Comparison of ENCODE assay signal across 22 cellular contexts in genomic region chr1:186761358-186761757, GRCh38.
DNase-seq lines count a peak whose midpoint lies in the region; ATAC-seq and TF ChIP-seq lines count a peak whose summit lies in the region.
"Had no signal": no experiment of that assay in that cellular context is flagged by ENCODE, and none has a peak within 500 bp of the region (broad histone marks: within the 10 kb centered on the region; RNA-seq: fewer than 3 reads in every experiment).

No MANE protein-coding gene starts in this region.

- no peaks in the 10 kb centered on the region for H3K36me3 Mint-ChIP-seq in activated CD4-positive, alpha-beta T cell treated with anti-CD3 and anti-CD28 coated beads, Interleukin-2, amount 10 ng/mL, durations not matched to agents 24 days and 14 days (ENCODE audit: low read depth)
- H3K36me3 Mint-ChIP-seq: activated CD8-positive, alpha-beta memory T cell treated with anti-CD3 and anti-CD28 coated beads, Interleukin-2, amount 10 ng/mL, durations not matched to agents 7 days and 5 days; natural killer cell treated with Interleukin-12 subunit alpha and Interleukin-12 subunit beta and Interleukin-15 and Interleukin-18, amount 100 ng/mL, for 72 hours had no signal

- no peak for TF ChIP-seq CTCF in ascending aorta (IDR thresholded peaks at IDR 0.05)

- H3K27ac ChIP-seq in mesenchymal stem cell (ENCODE audit: low read length, poor library complexity, severe bottlenecking) (no peak overlapping the region), ascending aorta (no peak overlapping the region)
- H3K27ac ChIP-seq: C4-2B, prostate gland, RWPE1, transverse colon had no signal

- H2BK15ac ChIP-seq in mesenchymal stem cell (ENCODE audit: low read depth, poor library complexity, severe bottlenecking): no peak overlapping the region

- no peaks in the 10 kb centered on the region for H3K27me3 ChIP-seq in mesenchymal stem cell (ENCODE audit: control insufficient read depth in 1 of 2, insufficient read depth in 1 of 2, low read length in 2 of 2)
- H3K27me3 ChIP-seq in ascending aorta: no peaks in the 10 kb centered on the region
- H3K27me3 ChIP-seq: transverse colon had no signal

- no peaks in the 10 kb centered on the region for H3K79me1 ChIP-seq in mesenchymal stem cell (replicated peaks; ENCODE audit: low read length, poor library complexity, severe bottlenecking)

- H2BK120ac ChIP-seq in mesenchymal stem cell (ENCODE audit: low read depth, low read length): no peak overlapping the region

- no peak overlapping the region for H3K4ac ChIP-seq in mesenchymal stem cell (ENCODE audit: low read depth in 1 of 2, low read length in 2 of 2)

- H2AFZ ChIP-seq in mesenchymal stem cell (ENCODE audit: low read depth, low read length): no peak overlapping the region

- no peak overlapping the region for H2BK12ac ChIP-seq in mesenchymal stem cell (ENCODE audit: low read length in 2 of 2)

- no peak overlapping the region for H3K9ac ChIP-seq in mesenchymal stem cell (ENCODE audit: low read length)

- H4K8ac ChIP-seq in mesenchymal stem cell (ENCODE audit: low read length): no peak overlapping the region

- no peak overlapping the region for H4K91ac ChIP-seq in mesenchymal stem cell (ENCODE audit: low read length)

- ATAC-seq in GM21723 (IDR thresholded peaks at IDR 0.05; ENCODE audit: unreplicated experiment): peak; percentile 69
- ATAC-seq in HG03196 (IDR thresholded peaks at IDR 0.05; ENCODE audit: unreplicated experiment): peak; percentile 55
- ATAC-seq: activated CD8-positive, alpha-beta memory T cell treated with anti-CD3 and anti-CD28 coated beads, Interleukin-2, amount 10 ng/mL, durations not matched to agents 7 days and 5 days; natural killer cell treated with Interleukin-12 subunit alpha and Interleukin-12 subunit beta and Interleukin-15 and Interleukin-18, amount 100 ng/mL, for 72 hours had no signal

- no peak overlapping the region for H3K4me3 Mint-ChIP-seq in activated CD4-positive, alpha-beta T cell treated with anti-CD3 and anti-CD28 coated beads, Interleukin-2, amount 10 ng/mL, durations not matched to agents 24 days and 14 days
- H3K4me3 Mint-ChIP-seq: activated CD8-positive, alpha-beta memory T cell treated with anti-CD3 and anti-CD28 coated beads, Interleukin-2, amount 10 ng/mL, durations not matched to agents 7 days and 5 days; natural killer cell treated with Interleukin-12 subunit alpha and Interleukin-12 subunit beta and Interleukin-15 and Interleukin-18, amount 100 ng/mL, for 72 hours had no signal

- H3K27ac Mint-ChIP-seq in activated CD4-positive, alpha-beta T cell treated with anti-CD3 and anti-CD28 coated beads, Interleukin-2, amount 10 ng/mL, durations not matched to agents 24 days and 14 days: no peak overlapping the region
- H3K27ac Mint-ChIP-seq: activated CD8-positive, alpha-beta memory T cell treated with anti-CD3 and anti-CD28 coated beads, Interleukin-2, amount 10 ng/mL, durations not matched to agents 7 days and 5 days; natural killer cell treated with Interleukin-12 subunit alpha and Interleukin-12 subunit beta and Interleukin-15 and Interleukin-18, amount 100 ng/mL, for 72 hours had no signal

- no peak overlapping the region for H3K18ac ChIP-seq in mesenchymal stem cell (ENCODE audit: low read depth in 1 of 2, low read length in 2 of 2)

- no peak overlapping the region for H3K23ac ChIP-seq in mesenchymal stem cell (ENCODE audit: low read length in 2 of 2)

- no peak overlapping the region for H3K14ac ChIP-seq in mesenchymal stem cell (ENCODE audit: low read length in 2 of 2)

- H3K4me1 ChIP-seq in mesenchymal stem cell (ENCODE audit: control insufficient read depth, insufficient read depth, low read depth, low read length): no peaks in the 10 kb centered on the region
- H3K4me1 ChIP-seq in ascending aorta: no peaks in the 10 kb centered on the region
- H3K4me1 ChIP-seq: prostate gland, transverse colon had no signal

- H3K9me3 Mint-ChIP-seq in activated CD4-positive, alpha-beta T cell treated with anti-CD3 and anti-CD28 coated beads, Interleukin-2, amount 10 ng/mL, durations not matched to agents 24 days and 14 days: peaks cover 4% of the 10 kb centered on the region
- H3K9me3 Mint-ChIP-seq: natural killer cell treated with Interleukin-12 subunit alpha and Interleukin-12 subunit beta and Interleukin-15 and Interleukin-18, amount 100 ng/mL, for 72 hours had no signal

- no peaks in the 10 kb centered on the region for H3K9me3 ChIP-seq in mesenchymal stem cell (ENCODE audit: control insufficient read depth, low read length)
- H3K9me3 ChIP-seq in ascending aorta: no peaks in the 10 kb centered on the region
- H3K9me3 ChIP-seq: prostate gland, transverse colon had no signal

- peaks cover 4% of the 10 kb centered on the region for H3K4me1 Mint-ChIP-seq in activated CD4-positive, alpha-beta T cell treated with anti-CD3 and anti-CD28 coated beads, Interleukin-2, amount 10 ng/mL, durations not matched to agents 24 days and 14 days

- no peak overlapping the region for H3K4me2 ChIP-seq in mesenchymal stem cell (ENCODE audit: low read length, poor library complexity, severe bottlenecking)

- H2BK5ac ChIP-seq in mesenchymal stem cell (ENCODE audit: low read depth, low read length, poor library complexity, severe bottlenecking): no peak overlapping the region

- intact Hi-C loops in activated CD4-positive, alpha-beta T cell treated with anti-CD3 and anti-CD28 coated beads, Interleukin-2, amount 10 ng/mL, durations not matched to agents 24 days and 14 days (cut with micrococcal nuclease): no loop called here
- intact Hi-C loops in ascending aorta (cut with DNase I): no loop called here

- peak; percentile 10 for DNase-seq in activated CD4-positive, alpha-beta T cell treated with anti-CD3 and anti-CD28 coated beads, Interleukin-2, amount 10 ng/mL, durations not matched to agents 24 days and 14 days
- DNase-seq in activated CD4-positive, alpha-beta T cell treated with anti-CD3 and anti-CD28 coated beads for 48 hours: no peak
- DNase-seq in mesenchymal stem cell (no peak), middle frontal gyrus (ENCODE audit: extremely low spot score, low spot score) (no peak), ascending aorta (ENCODE audit: low spot score in 2 of 2) (no peak)
- no peak for DNase-seq in stimulated activated CD4-positive, alpha-beta T cell treated with anti-CD3 and anti-CD28 coated beads, Interleukin-2, amount 100 ng/mL, for 48 hours
- DNase-seq: 8988T; activated CD4-positive, CD25-positive, alpha-beta regulatory T cell; activated CD8-positive, alpha-beta memory T cell treated with anti-CD3 and anti-CD28 coated beads, Interleukin-2, amount 10 ng/mL, durations not matched to agents 7 days and 5 days; DMS53; erythroblast; H7; NCI-H2107; stimulated activated naive CD4-positive, alpha-beta T cell; transverse colon had no signal

- H3K36me3 ChIP-seq in mesenchymal stem cell (ENCODE audit: control insufficient read depth in 1 of 2, insufficient read depth in 2 of 2, low read depth in 1 of 2, low read length in 2 of 2) (no peaks in the 10 kb centered on the region), ascending aorta (no peaks in the 10 kb centered on the region)
- H3K36me3 ChIP-seq: prostate gland, transverse colon had no signal

- peaks cover 3% of the 10 kb centered on the region for H3K27me3 Mint-ChIP-seq in activated CD4-positive, alpha-beta T cell treated with anti-CD3 and anti-CD28 coated beads, Interleukin-2, amount 10 ng/mL, durations not matched to agents 24 days and 14 days
- H3K27me3 Mint-ChIP-seq: activated CD8-positive, alpha-beta memory T cell treated with anti-CD3 and anti-CD28 coated beads, Interleukin-2, amount 10 ng/mL, durations not matched to agents 7 days and 5 days; natural killer cell treated with Interleukin-12 subunit alpha and Interleukin-12 subunit beta and Interleukin-15 and Interleukin-18, amount 100 ng/mL, for 72 hours had no signal

- H2AK5ac ChIP-seq in mesenchymal stem cell (ENCODE audit: low read length, severe bottlenecking): no peak overlapping the region

- H3K4me3 ChIP-seq in mesenchymal stem cell (ENCODE audit: insufficient read depth in 1 of 2, low read depth in 1 of 2, low read length in 2 of 2) (no peak overlapping the region), ascending aorta (no peak overlapping the region)
- H3K4me3 ChIP-seq: lung, prostate gland, transverse colon had no signal
